22 cellular contexts compared by ENCODE assay signal in genomic region chr2:158995677-158996049, GRCh38. TPM values are rescaled to one million over a fixed set of nuclear protein-coding genes. Genes with fewer than 3 reads are reported as not detected.
DNase-seq lines count a peak whose midpoint lies in the region; ATAC-seq and TF ChIP-seq lines count a peak whose summit lies in the region.
"Had no signal": no experiment of that assay in that cellular context is flagged by ENCODE, and none has a peak within 500 bp of the region (broad histone marks: within the 10 kb centered on the region; RNA-seq: fewer than 3 reads in every experiment).

No MANE protein-coding gene starts in this region.

- H4K20me1 ChIP-seq in GM23338 (replicated peaks; ENCODE audit: insufficient read depth) = 0 out of 2 replicates have a peak, but pooled peaks cover 7% of the 10 kb centered on the region
- H4K20me1 ChIP-seq in neural progenitor cell (ENCODE audit: low read depth) = peaks cover 6% of the 10 kb centered on the region

- no peak for TF ChIP-seq POLR2A in lower leg skin (IDR thresholded peaks at IDR 0.05)

- H3K27me3 Mint-ChIP-seq in GM23338 (ENCODE audit: insufficient read depth, low read depth, poor library complexity) (peaks cover 5% of the 10 kb centered on the region), neural progenitor cell (ENCODE audit: insufficient read depth, low read depth) (no peaks in the 10 kb centered on the region)

- no peaks in the 10 kb centered on the region for H3K36me3 ChIP-seq in GM23338 (ENCODE audit: insufficient read depth)
- no peaks in the 10 kb centered on the region for H3K36me3 ChIP-seq in heart right ventricle
- no peaks in the 10 kb centered on the region for H3K36me3 ChIP-seq in neural progenitor cell
- H3K36me3 ChIP-seq: HAP-1, vagina had no signal

- H3K9me3 ChIP-seq in heart right ventricle = no peaks in the 10 kb centered on the region
- H3K9me3 ChIP-seq in neural progenitor cell (ENCODE audit: low read depth) = no peaks in the 10 kb centered on the region
- H3K9me3 ChIP-seq: HAP-1, vagina had no signal

- H3K4me2 ChIP-seq in GM23338 = no peak overlapping the region
- no peak overlapping the region for H3K4me2 ChIP-seq in neural progenitor cell

- no peak overlapping the region for H3K4me3 Mint-ChIP-seq in GM23338
- no peak overlapping the region for H3K4me3 Mint-ChIP-seq in neural progenitor cell
- H3K4me3 Mint-ChIP-seq: activated T-cell treated with anti-CD3 and anti-CD28 coated beads, Interleukin-2, amount 50 U/mL, for 4 hours; CD4-positive, alpha-beta memory T cell; natural killer cell; stimulated activated effector memory CD8-positive, alpha-beta T cell treated with anti-CD3 and anti-CD28 coated beads, Interleukin-12 subunit alpha, Interleukin-12 subunit beta, amount 100 ng/mL, for 72 hours had no signal

- ATAC-seq in GM23338 (peak; percentile 60), heart right ventricle (peak in 5 of 8 donors; percentile 14 to 33 (median 31))
- ATAC-seq: activated T-cell treated with anti-CD3 and anti-CD28 coated beads, Interleukin-2, amount 50 U/mL, for 4 hours; natural killer cell; stimulated activated effector memory CD8-positive, alpha-beta T cell treated with anti-CD3 and anti-CD28 coated beads, Interleukin-12 subunit alpha, Interleukin-12 subunit beta, amount 100 ng/mL, for 72 hours had no signal

- no peak overlapping the region for H3K9ac ChIP-seq in neural progenitor cell

- no peak overlapping the region for H3K4me3 ChIP-seq in GM23338
- no peak overlapping the region for H3K4me3 ChIP-seq in heart right ventricle
- no peak overlapping the region for H3K4me3 ChIP-seq in neural progenitor cell
- H3K4me3 ChIP-seq in lower leg skin (ENCODE audit: low read depth, poor library complexity, severe bottlenecking) = no peak overlapping the region
- H3K4me3 ChIP-seq: HAP-1, vagina had no signal

- 52 to 57% methylated on average over 5 of the region's 5 CpGs for WGBS in heart right ventricle, 2 donors
- 57 to 68% methylated on average over 5 of the region's 5 CpGs for WGBS in lower leg skin, 2 donors

- H3K27ac ChIP-seq in GM23338 (ENCODE audit: low read depth) (peak overlapping the region; percentile 10; the same call in 1 of the 2 replicates), heart right ventricle (peak overlapping the region in 7 of 10 donors; percentile 6 to 59 (median 46)), neural progenitor cell (no peak overlapping the region)
- H3K27ac ChIP-seq: vagina had no signal

- H3K4me1 ChIP-seq in GM23338 (ENCODE audit: insufficient read depth) (peaks cover 14% of the 10 kb centered on the region), heart right ventricle (peaks cover 8 to 87% (median 67%) of the 10 kb centered on the region in 9 donors), neural progenitor cell (peaks cover 10% of the 10 kb centered on the region)
- H3K4me1 ChIP-seq: HAP-1 had no signal

- H3F3A ChIP-seq in GM23338 (replicated peaks; ENCODE audit: low read depth) (no peaks in the 10 kb centered on the region), neural progenitor cell (ENCODE audit: low read depth) (no peaks in the 10 kb centered on the region)

- no peaks in the 10 kb centered on the region for H3K27me3 ChIP-seq in GM23338 (ENCODE audit: insufficient read depth)
- H3K27me3 ChIP-seq in heart right ventricle = no peaks in the 10 kb centered on the region
- H3K27me3 ChIP-seq in neural progenitor cell = no peaks in the 10 kb centered on the region
- H3K27me3 ChIP-seq: vagina had no signal

- no peaks in the 10 kb centered on the region for H3K36me3 Mint-ChIP-seq in GM23338 (ENCODE audit: low read depth)
- H3K36me3 Mint-ChIP-seq in neural progenitor cell = no peaks in the 10 kb centered on the region
- H3K36me3 Mint-ChIP-seq: CD4-positive, alpha-beta memory T cell; natural killer cell; stimulated activated effector memory CD8-positive, alpha-beta T cell treated with anti-CD3 and anti-CD28 coated beads, Interleukin-12 subunit alpha, Interleukin-12 subunit beta, amount 100 ng/mL, for 72 hours had no signal

- H3K4me1 Mint-ChIP-seq in GM23338 (peaks cover 14% of the 10 kb centered on the region), neural progenitor cell (peaks cover 21% of the 10 kb centered on the region)
- H3K4me1 Mint-ChIP-seq: natural killer cell had no signal

- H3K79me2 ChIP-seq in GM23338 (replicated peaks; ENCODE audit: insufficient read depth) = peaks cover 8% of the 10 kb centered on the region; the same call in 1 of the 2 replicates
- H3K79me2 ChIP-seq in neural progenitor cell (ENCODE audit: low read depth) = no peaks in the 10 kb centered on the region

- H2AFZ ChIP-seq in GM23338 = no peak overlapping the region
- H2AFZ ChIP-seq in neural progenitor cell (replicated peaks) = no peak overlapping the region

- TF ChIP-seq CTCF in GM23338 (conservative IDR thresholded peaks at IDR 0.05; ENCODE audit: low read depth in 2 of 2) (no peak), heart right ventricle (IDR thresholded peaks at IDR 0.05) (no peak), neural progenitor cell (IDR thresholded peaks at IDR 0.05) (no peak), lower leg skin (IDR thresholded peaks at IDR 0.05) (no peak)

- H3K9me2 ChIP-seq in GM23338 (ENCODE audit: insufficient read depth) = no peaks in the 10 kb centered on the region

- no peak overlapping the region for H3K27ac Mint-ChIP-seq in GM23338
- H3K27ac Mint-ChIP-seq in neural progenitor cell = no peak overlapping the region
- H3K27ac Mint-ChIP-seq: CD4-positive, alpha-beta memory T cell; natural killer cell; stimulated activated effector memory CD8-positive, alpha-beta T cell treated with anti-CD3 and anti-CD28 coated beads, Interleukin-12 subunit alpha, Interleukin-12 subunit beta, amount 100 ng/mL, for 72 hours had no signal

- intact Hi-C loops in heart right ventricle (cut with DNase I) = no loop called here
- intact Hi-C loops in lower leg skin (cut with DNase I; ENCODE audit: low total_unique reads) = no loop called here

- H3K9me3 Mint-ChIP-seq in GM23338 (no peaks in the 10 kb centered on the region), neural progenitor cell (no peaks in the 10 kb centered on the region)
- H3K9me3 Mint-ChIP-seq: activated T-cell treated with anti-CD3 and anti-CD28 coated beads, Interleukin-2, amount 50 U/mL, for 4 hours; CD4-positive, alpha-beta memory T cell; natural killer cell; stimulated activated effector memory CD8-positive, alpha-beta T cell treated with anti-CD3 and anti-CD28 coated beads, Interleukin-12 subunit alpha, Interleukin-12 subunit beta, amount 100 ng/mL, for 72 hours had no signal

- no peak for DNase-seq in GM23338 (ENCODE audit: low spot score)
- DNase-seq in M059J (ENCODE audit: low read depth) = peak; percentile 37
- DNase-seq in heart right ventricle = no peak
- peak; percentile 10 for DNase-seq in neural progenitor cell (ENCODE audit: low spot score)
- no peak for DNase-seq in lower leg skin (ENCODE audit: low spot score in 2 of 2)
- DNase-seq in stimulated activated naive CD4-positive, alpha-beta T cell treated with Interleukin-2 at 50 U/mL for 16 hours (lab: John Stamatoyannopoulos, UW) = no peak
- no peak for DNase-seq in germinal center (ENCODE audit: low spot score)
- DNase-seq: activated CD4-positive, alpha-beta T cell treated with anti-CD3 and anti-CD28 coated beads for 1 hour; activated naive CD4-positive, alpha-beta T cell treated with Interleukin-2 at 50 U/mL for 16 hours; activated T-cell treated with anti-CD3 and anti-CD28 coated beads, Interleukin-2, amount 50 U/mL, for 4 hours; aorta; CD4-positive, alpha-beta memory T cell; erythroblast; GF-D8; KBM-7; kidney; natural killer cell; posterior cingulate gyrus; SHP77 treated with DMSO at 0.1 percent for 48 hours had no signal

TF ChIP-seq in GM23338, 12 proteins besides CTCF, POLR2A, EP300 and RAD21 (continues in another document):
- no peak for TF ChIP-seq POLR2AphosphoS5 (IDR thresholded peaks at IDR 0.05; ENCODE audit: low read depth)
- no peak for TF ChIP-seq CREB1 (CRISPR knock-in tag; IDR thresholded peaks at IDR 0.05; ENCODE audit: low read depth)
- TF ChIP-seq STAT1 (IDR thresholded peaks at IDR 0.05; ENCODE audit: unreplicated experiment) = no peak
- TF ChIP-seq NANOG (IDR thresholded peaks at IDR 0.05; ENCODE audit: borderline replicate concordance) = no peak

RNA-seq across cellular contexts. Expression of gene TANC1, which starts 27.2 kb away (rescaled TPM):
- total RNA-seq in GM23338 (2014; rRNA removed; shearing (Covaris generic)) = 8.5 and 9.5 TPM in 2 replicates
- polyA plus RNA-seq in GM23338 (2016; fragmentation: Nextera tagmentation; extraction: Ambion mirVana) (2.7 and 2.8 TPM in 2 replicates), heart right ventricle (10 to 100 TPM; 17.8 to 44.0 TPM)
- total RNA-seq in M059J (2014; rRNA removed; shearing (Covaris generic)) = 14.6 and 22.8 TPM in 2 replicates
- total RNA-seq in heart right ventricle (10 to 100 TPM; 41.0 to 90.5 (median 74.2) TPM), neural progenitor cell (ENCODE audit: low replicate concordance) (7.5 and 11.9 TPM in 2 replicates), lower leg skin (100 to 1,000 TPM in 2 of 4 donors, 10 to 100 TPM in 2; 65.8 to 111 (median 93.6) TPM)

Comparison
In these comparisons a context has a peak if more than half of its experiments do, and no peak if none do; other contexts are left out.
1. DNase-seq: peak in M059J (single experiment) and neural progenitor cell (single experiment); none in GM23338 (single experiment), heart right ventricle (0 of 2), lower leg skin (0 of 2), stimulated activated naive CD4-positive, alpha-beta T cell treated with Interleukin-2 at 50 U/mL for 16 hours (single experiment) and germinal center (single experiment).